Comparison of ENCODE assay signal across 10 cellular contexts in the genomic region with DNA sequence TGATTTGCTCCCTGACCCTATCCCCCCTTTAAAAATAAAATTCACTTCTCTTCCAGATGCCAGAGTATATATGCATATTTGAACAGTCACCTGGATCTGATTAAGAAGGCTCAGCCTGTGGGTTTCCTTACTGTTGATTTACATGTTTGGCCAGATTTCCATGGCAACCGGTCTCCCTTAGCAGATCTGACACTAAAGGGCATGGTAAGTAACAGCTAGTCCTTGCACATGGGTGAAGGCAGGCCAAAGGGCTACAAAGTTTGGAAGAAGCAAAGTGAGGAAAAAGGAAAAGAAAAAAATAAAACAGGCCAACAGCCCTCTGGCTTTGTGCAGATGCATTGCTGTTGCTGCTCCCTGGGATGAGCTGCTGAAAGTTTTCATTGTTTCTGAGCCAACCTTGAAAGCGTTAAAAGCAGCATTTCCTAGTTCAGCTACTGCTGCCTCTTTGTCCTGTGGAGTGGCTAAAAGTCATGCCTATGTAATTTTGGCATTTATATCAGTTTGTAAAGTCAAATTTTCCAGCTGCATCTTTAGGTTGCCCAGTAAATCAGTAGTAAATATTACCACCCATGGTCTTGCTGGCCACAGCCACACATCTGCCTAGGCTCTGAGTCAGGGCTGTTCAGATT.
DNase-seq lines count a peak whose midpoint lies in the region; ATAC-seq and TF ChIP-seq lines count a peak whose summit lies in the region.
"Had no signal": no experiment of that assay in that cellular context is flagged by ENCODE, and none has a peak within 500 bp of the region (broad histone marks: within the 10 kb centered on the region; RNA-seq: fewer than 3 reads in every experiment).

No MANE protein-coding gene starts in this region.

- H3K9me3 Mint-ChIP-seq in activated CD8-positive, alpha-beta memory T cell treated with anti-CD3 and anti-CD28 coated beads, Interleukin-2, amount 10 ng/mL, durations not matched to agents 7 days and 5 days (ENCODE audit: low read depth) = no peaks in the 10 kb centered on the region

- H3K36me3 Mint-ChIP-seq in activated CD8-positive, alpha-beta memory T cell treated with anti-CD3 and anti-CD28 coated beads, Interleukin-2, amount 10 ng/mL, durations not matched to agents 7 days and 5 days = no peaks in the 10 kb centered on the region
- H3K36me3 Mint-ChIP-seq: CD14-positive monocyte had no signal

- H3K27me3 Mint-ChIP-seq in activated CD8-positive, alpha-beta memory T cell treated with anti-CD3 and anti-CD28 coated beads, Interleukin-2, amount 10 ng/mL, durations not matched to agents 7 days and 5 days = no peaks in the 10 kb centered on the region
- H3K27me3 Mint-ChIP-seq: activated CD4-positive, alpha-beta memory T cell treated with anti-CD3 and anti-CD28 coated beads, Interleukin-2, amount 10 ng/mL, durations not matched to agents 7 days and 5 days had no signal

- DNase-seq in Right ventricle myocardium superior (no peak), cardiac septum (ENCODE audit: low spot score) (no peak), choroid plexus epithelial cell (ENCODE audit: low read depth) (peak; percentile 85), islet precursor cell (peak; percentile 58), D341Med (ENCODE audit: low spot score) (no peak)
- DNase-seq in stimulated activated CD4-positive, alpha-beta T cell treated with anti-CD3 and anti-CD28 coated beads, Interleukin-4, amount 100 ng/mL, for 1 hour = no peak
- no peak for DNase-seq in activated CD8-positive, alpha-beta memory T cell treated with anti-CD3 and anti-CD28 coated beads, Interleukin-2, amount 10 ng/mL, durations not matched to agents 7 days and 5 days
- DNase-seq in activated T-cell treated with anti-CD3 and anti-CD28 coated beads, Interleukin-2, amount 50 U/mL, for 1 hour = no peak
- DNase-seq: activated CD4-positive, alpha-beta memory T cell treated with anti-CD3 and anti-CD28 coated beads, Interleukin-2, amount 10 ng/mL, durations not matched to agents 7 days and 5 days had no signal

- H3K4me1 Mint-ChIP-seq in activated CD8-positive, alpha-beta memory T cell treated with anti-CD3 and anti-CD28 coated beads, Interleukin-2, amount 10 ng/mL, durations not matched to agents 7 days and 5 days = no peaks in the 10 kb centered on the region
- H3K4me1 Mint-ChIP-seq: activated CD4-positive, alpha-beta memory T cell treated with anti-CD3 and anti-CD28 coated beads, Interleukin-2, amount 10 ng/mL, durations not matched to agents 7 days and 5 days had no signal

- CTCF ChIA-PET in activated CD8-positive, alpha-beta memory T cell treated with anti-CD3 and anti-CD28 coated beads, Interleukin-2, amount 10 ng/mL, durations not matched to agents 7 days and 5 days (lab: Charles Lee) = no interaction called here

- peak; percentile 83 for ATAC-seq in Right ventricle myocardium superior (ENCODE audit: poor library complexity)
- ATAC-seq in activated CD8-positive, alpha-beta memory T cell treated with anti-CD3 and anti-CD28 coated beads, Interleukin-2, amount 10 ng/mL, durations not matched to agents 7 days and 5 days = no peak

- no peak overlapping the region for H3K4me3 ChIP-seq in choroid plexus epithelial cell (ENCODE audit: low read depth, low read length)

- H3K27ac Mint-ChIP-seq in activated CD8-positive, alpha-beta memory T cell treated with anti-CD3 and anti-CD28 coated beads, Interleukin-2, amount 10 ng/mL, durations not matched to agents 7 days and 5 days = no peak overlapping the region
- H3K27ac Mint-ChIP-seq: activated CD4-positive, alpha-beta memory T cell treated with anti-CD3 and anti-CD28 coated beads, Interleukin-2, amount 10 ng/mL, durations not matched to agents 7 days and 5 days had no signal

- intact Hi-C loops in Right ventricle myocardium superior (cut with DNase I) = no loop called here
- intact Hi-C loops in cardiac septum (cut with DNase I) = no loop called here

- TF ChIP-seq CTCF in choroid plexus epithelial cell (conservative IDR thresholded peaks at IDR 0.05; ENCODE audit: low read depth, low read length) = peak; percentile 48

- no peak overlapping the region for H3K4me3 Mint-ChIP-seq in activated CD8-positive, alpha-beta memory T cell treated with anti-CD3 and anti-CD28 coated beads, Interleukin-2, amount 10 ng/mL, durations not matched to agents 7 days and 5 days
- H3K4me3 Mint-ChIP-seq: activated CD4-positive, alpha-beta memory T cell treated with anti-CD3 and anti-CD28 coated beads, Interleukin-2, amount 10 ng/mL, durations not matched to agents 7 days and 5 days; CD14-positive monocyte had no signal

Comparison
In these comparisons a context has a peak if more than half of its experiments do, and no peak if none do; other contexts are left out.
1. DNase-seq: peak in choroid plexus epithelial cell (single experiment) and islet precursor cell (single experiment); none in Right ventricle myocardium superior (single experiment), cardiac septum (single experiment), stimulated activated CD4-positive, alpha-beta T cell treated with anti-CD3 and anti-CD28 coated beads, Interleukin-4, amount 100 ng/mL, for 1 hour (single experiment), activated CD8-positive, alpha-beta memory T cell treated with anti-CD3 and anti-CD28 coated beads, Interleukin-2, amount 10 ng/mL, durations not matched to agents 7 days and 5 days (single experiment), activated T-cell treated with anti-CD3 and anti-CD28 coated beads, Interleukin-2, amount 50 U/mL, for 1 hour (single experiment) and D341Med (single experiment).